ENCODE assay signal across 23 cellular contexts in genomic region chr7:46212425-46213153, GRCh38.
"Had no signal": no experiment of that assay in that cellular context is flagged by ENCODE, and none has a peak within 500 bp of the region (broad histone marks: within the 10 kb centered on the region; RNA-seq: fewer than 3 reads in every experiment).

No MANE protein-coding gene starts in this region.

- H3K4me2 ChIP-seq: KMS-11 had no signal

- H3K27ac ChIP-seq: KMS-11, SJSA1, SK-N-MC had no signal

- H3K9me3 ChIP-seq: SJSA1 had no signal

- H3K36me3 ChIP-seq: SJSA1 had no signal

- H3K4me3 ChIP-seq: K562, SJSA1, SK-N-MC had no signal

- DNase-seq: Kasumi-1, MM.1S, NCI-H1092 treated with DMSO at 0.1 percent for 48 hours, NCI-H1436, NCI-H187, NCI-H2029, NCI-H2081 treated with DMSO at 0.1 percent for 48 hours, NCI-H2171, NCI-H226, NCI-H446, NCI-H510A, NCI-H524 treated with DMSO at 0.1 percent for 48 hours, NCI-H69, NCI-H774, Right ventricle myocardium superior, RPMI8226, SIG-M5 had no signal

- H3K9ac ChIP-seq: KMS-11 had no signal

- H3K27me3 ChIP-seq: SJSA1 had no signal

- H3K4me1 ChIP-seq: SJSA1 had no signal

- ATAC-seq: HepG2, K562 had no signal

- FAIRE-seq: HepG2, K562, RCC 7860 had no signal
